Comparison of ENCODE assay signal across 19 cellular contexts in the genomic region with DNA sequence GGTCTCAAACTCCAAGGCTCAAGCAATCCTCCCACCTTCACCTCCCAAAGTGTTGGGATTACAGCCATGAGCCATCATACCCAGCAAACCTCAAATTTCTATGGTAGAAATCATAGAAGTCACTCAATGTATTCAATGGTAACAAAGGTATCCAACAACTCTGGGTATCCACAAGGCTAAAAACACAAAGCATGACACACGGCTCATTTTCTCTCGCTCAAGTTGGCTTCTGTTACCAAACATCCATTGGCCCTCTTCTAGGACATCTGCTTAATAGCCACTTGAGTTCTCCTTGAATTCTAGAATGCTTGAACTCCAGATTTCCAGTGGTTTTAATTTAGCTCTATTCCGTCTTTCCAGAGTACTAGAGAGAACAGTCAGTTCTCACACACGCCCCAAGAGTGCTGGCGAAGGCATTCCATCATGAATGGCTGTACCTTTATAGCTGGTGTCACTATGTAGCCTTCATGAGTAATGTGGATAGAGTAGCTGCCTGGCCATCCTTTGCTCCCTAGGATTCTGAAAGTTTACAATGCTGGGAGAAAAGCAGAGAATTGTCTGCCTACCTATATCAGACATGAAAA.
"Had no signal": no experiment of that assay in that cellular context is flagged by ENCODE, and none has a peak within 500 bp of the region (broad histone marks: within the 10 kb centered on the region; RNA-seq: fewer than 3 reads in every experiment).

No MANE protein-coding gene starts in this region.

- H3K27me3 Mint-ChIP-seq: activated B cell treated with CpG ODN at 0.5 μM for 24 hours; activated CD8-positive, alpha-beta T cell treated with anti-CD3 and anti-CD28 coated beads for 36 hours; naive thymus-derived CD8-positive, alpha-beta T cell had no signal

- H3K4me1 ChIP-seq: breast epithelium, left ventricle myocardium inferior, pancreas, sigmoid colon, tibial nerve, vagina had no signal

- H3K27ac ChIP-seq: ascending aorta, breast epithelium, coronary artery, left ventricle myocardium inferior, pancreas, sigmoid colon, tibial nerve, vagina had no signal

- H3K4me3 Mint-ChIP-seq: activated B cell treated with CpG ODN at 0.5 μM for 24 hours; activated CD8-positive, alpha-beta T cell treated with anti-CD3 and anti-CD28 coated beads for 36 hours; naive thymus-derived CD8-positive, alpha-beta T cell had no signal

- H3K36me3 ChIP-seq: breast epithelium had no signal

- DNase-seq: activated B cell treated with CpG ODN at 0.5 μM for 24 hours; activated CD4-positive, alpha-beta T cell treated with anti-CD3 and anti-CD28 coated beads for 4 hours; activated CD8-positive, alpha-beta T cell treated with anti-CD3 and anti-CD28 coated beads for 36 hours; activated naive CD4-positive, alpha-beta T cell treated with anti-CD3 and anti-CD28 coated beads, Interleukin-2, amount 50 U/mL, for 16 hours; activated T-cell treated with anti-CD3 and anti-CD28 coated beads, Interleukin-2, amount 50 U/mL, for 1 hour; heart left ventricle; left ventricle myocardium inferior; mesendoderm; naive thymus-derived CD8-positive, alpha-beta T cell; pancreas; sigmoid colon; stimulated activated naive CD4-positive, alpha-beta T cell treated with Interleukin-2 at 50 U/mL for 16 hours had no signal

- H3K27ac Mint-ChIP-seq: activated B cell treated with CpG ODN at 0.5 μM for 24 hours; activated CD8-positive, alpha-beta T cell treated with anti-CD3 and anti-CD28 coated beads for 36 hours; activated T-helper 2 cell treated with anti-CD3 and anti-CD28 coated beads, Interferon-gamma antibody, Interleukin-2, Interleukin-4, amounts not matched to agents 10 μg/mL and 5 μg/mL and 100 μg/mL, durations not matched to agents 14 hours and 24 hours and 36 hours; naive thymus-derived CD8-positive, alpha-beta T cell had no signal

- ATAC-seq: activated CD8-positive, alpha-beta T cell treated with anti-CD3 and anti-CD28 coated beads for 36 hours; naive thymus-derived CD8-positive, alpha-beta T cell; pancreas had no signal

- H3K4me3 ChIP-seq: ascending aorta, breast epithelium, coronary artery, heart left ventricle, left ventricle myocardium inferior, pancreas, sigmoid colon, tibial nerve, vagina had no signal

- H3K9me3 ChIP-seq: ascending aorta, breast epithelium, heart left ventricle, left ventricle myocardium inferior, neutrophil, pancreas, sigmoid colon, tibial nerve, vagina had no signal

- H3K9me3 Mint-ChIP-seq: activated B cell treated with CpG ODN at 0.5 μM for 24 hours; activated CD8-positive, alpha-beta T cell treated with anti-CD3 and anti-CD28 coated beads for 36 hours; activated T-helper 2 cell treated with anti-CD3 and anti-CD28 coated beads, Interferon-gamma antibody, Interleukin-2, Interleukin-4, amounts not matched to agents 10 μg/mL and 5 μg/mL and 100 μg/mL, durations not matched to agents 14 hours and 24 hours and 36 hours; naive thymus-derived CD8-positive, alpha-beta T cell had no signal

- H3K27me3 ChIP-seq: ascending aorta, breast epithelium, heart left ventricle, neutrophil, pancreas, sigmoid colon, tibial nerve, vagina had no signal
